ENCODE assay signal across 1 cellular context in genomic region chr7:54773472-54774399, GRCh38.
TF ChIP-seq lines count a peak whose summit lies in the region.

No MANE protein-coding gene starts in this region.

TF ChIP-seq in HepG2, 621 proteins besides CTCF, POLR2A, EP300 and RAD21 (continued from another document and continues in another):
- TF ChIP-seq ZNF574 (CRISPR knock-in tag; IDR thresholded peaks at IDR 0.05) (0 out of 2 replicates have a peak, but pooled peaks have one; percentile 32), ZNF431 (CRISPR knock-in tag; IDR thresholded peaks at IDR 0.05; ENCODE audit: borderline replicate concordance, low read depth) (0 out of 2 replicates have a peak, but pooled peaks have one; percentile 38), ARID5B (CRISPR knock-in tag; IDR thresholded peaks at IDR 0.05) (0 out of 2 replicates have a peak, but pooled peaks have one; percentile 32), ERF (CRISPR knock-in tag; IDR thresholded peaks at IDR 0.05) (0 out of 2 replicates have a peak, but pooled peaks have one; percentile 42), TGIF2 (CRISPR knock-in tag; IDR thresholded peaks at IDR 0.05) (0 out of 2 replicates have a peak, but pooled peaks have one; percentile 25), GFI1 (CRISPR knock-in tag; IDR thresholded peaks at IDR 0.05; ENCODE audit: borderline replicate concordance) (0 out of 2 replicates have a peak, but pooled peaks have one; percentile 14), ZSCAN29 (CRISPR knock-in tag; conservative IDR thresholded peaks at IDR 0.05) (0 out of 2 replicates have a peak, but pooled peaks have one; percentile 45), MNT (IDR thresholded peaks at IDR 0.05) (no peak), KAT8 (CRISPR knock-in tag; IDR thresholded peaks at IDR 0.05) (0 out of 2 replicates have a peak, but pooled peaks have one; percentile 50), ETV6 (CRISPR knock-in tag; conservative IDR thresholded peaks at IDR 0.05) (no peak), KDM2A (CRISPR knock-in tag; IDR thresholded peaks at IDR 0.05; ENCODE audit: borderline replicate concordance, low read depth) (peak; percentile 87), XRCC5 (optimal IDR thresholded peaks at IDR 0.05; ENCODE audit: low read length) (peak; percentile 57), NR2F6 (IDR thresholded peaks at IDR 0.05) (no peak), NR2F6 (CRISPR knock-in tag; IDR thresholded peaks at IDR 0.05) (0 out of 2 replicates have a peak, but pooled peaks have one; percentile 14), RBFOX2 (IDR thresholded peaks at IDR 0.05; ENCODE audit: low read depth, low read length) (no peak), TFDP2 (CRISPR knock-in tag; IDR thresholded peaks at IDR 0.05) (peak; percentile 94), ZNF230 (CRISPR knock-in tag; IDR thresholded peaks at IDR 0.05) (peak; percentile 84; the same call in 1 of the 2 replicates), HMGXB4 (CRISPR knock-in tag; IDR thresholded peaks at IDR 0.05; ENCODE audit: borderline replicate concordance in 1 of 2, low read depth in 1 of 2) (peak; percentile 57 to 74; a peak in 3 of 4 replicates), TARDBP (CRISPR knock-in tag; IDR thresholded peaks at IDR 0.05) (0 out of 2 replicates have a peak, but pooled peaks have one; percentile 44), ZBTB39 (CRISPR knock-in tag; IDR thresholded peaks at IDR 0.05) (no peak), IRF2 (CRISPR knock-in tag; IDR thresholded peaks at IDR 0.05) (0 out of 2 replicates have a peak, but pooled peaks have one; percentile 32), ELF3 (CRISPR knock-in tag; IDR thresholded peaks at IDR 0.05) (peak; percentile 64), BRD4 (CRISPR knock-in tag; IDR thresholded peaks at IDR 0.05) (no peak), ZNF772 (CRISPR knock-in tag; IDR thresholded peaks at IDR 0.05) (0 out of 2 replicates have a peak, but pooled peaks have one; percentile 33), ZNF335 (CRISPR knock-in tag; IDR thresholded peaks at IDR 0.05) (no peak), ZNF276 (CRISPR knock-in tag; IDR thresholded peaks at IDR 0.05; ENCODE audit: low read depth) (no peak), REL (CRISPR knock-in tag; conservative IDR thresholded peaks at IDR 0.05) (0 out of 2 replicates have a peak, but pooled peaks have one; percentile 34), GABPA (IDR thresholded peaks at IDR 0.05; ENCODE audit: low read depth, low read length) (no peak), GABPA (CRISPR knock-in tag; IDR thresholded peaks at IDR 0.05; ENCODE audit: low read depth) (no peak), ZNF691 (CRISPR knock-in tag; IDR thresholded peaks at IDR 0.05; ENCODE audit: borderline replicate concordance, low read depth) (0 out of 2 replicates have a peak, but pooled peaks have one; percentile 28), ZNF740 (CRISPR knock-in tag; IDR thresholded peaks at IDR 0.05) (no peak), STAT5B (CRISPR knock-in tag; IDR thresholded peaks at IDR 0.05) (no peak), MAX (IDR thresholded peaks at IDR 0.05) (peak; percentile 95), GATAD1 (CRISPR knock-in tag; IDR thresholded peaks at IDR 0.05) (0 out of 2 replicates have a peak, but pooled peaks have one; percentile 24), EED (CRISPR knock-in tag; IDR thresholded peaks at IDR 0.05) (peak; percentile 27; the same call in 1 of the 2 replicates), DNMT3B (CRISPR knock-in tag; conservative IDR thresholded peaks at IDR 0.05) (0 out of 2 replicates have a peak, but pooled peaks have one; percentile 44), MAZ (IDR thresholded peaks at IDR 0.05; ENCODE audit: borderline replicate concordance, low read depth, low read length) (no peak), MAZ (CRISPR knock-in tag; IDR thresholded peaks at IDR 0.05; ENCODE audit: low read depth) (peak; percentile 43; the same call in 1 of the 2 replicates), SMC3 (IDR thresholded peaks at IDR 0.05; ENCODE audit: low read length) (peak; percentile 90), MXD3 (CRISPR knock-in tag; IDR thresholded peaks at IDR 0.05) (peak; percentile 41; the same call in 1 of the 2 replicates), CREB1 (IDR thresholded peaks at IDR 0.05) (peak; percentile 64), CREB1 (CRISPR knock-in tag; IDR thresholded peaks at IDR 0.05) (no peak), ZBTB37 (CRISPR knock-in tag; IDR thresholded peaks at IDR 0.05) (no peak)
